Comparison of ENCODE assay signal across 1 cellular context in genomic region chr1:11058595-11059165, GRCh38.
TF ChIP-seq lines count a peak whose summit lies in the region.

No MANE protein-coding gene starts in this region.

TF ChIP-seq in HepG2, 621 proteins besides CTCF, POLR2A, EP300 and RAD21:
- TF ChIP-seq HNRNPL (IDR thresholded peaks at IDR 0.05; ENCODE audit: low read depth, low read length): 0 out of 2 replicates have a peak, but pooled peaks have one; percentile 20
- 0 out of 2 replicates have a peak, but pooled peaks have one; percentile 32 for TF ChIP-seq TMF1 (CRISPR knock-in tag; IDR thresholded peaks at IDR 0.05; ENCODE audit: low read depth)
- TF ChIP-seq IRF1 (CRISPR knock-in tag; IDR thresholded peaks at IDR 0.05; ENCODE audit: low read depth): no peak
- TF ChIP-seq SSRP1 (CRISPR knock-in tag; IDR thresholded peaks at IDR 0.05): no peak
- TF ChIP-seq NAIF1 (CRISPR knock-in tag; IDR thresholded peaks at IDR 0.05; ENCODE audit: borderline replicate concordance): no peak
- TF ChIP-seq CEBPZ (IDR thresholded peaks at IDR 0.05; ENCODE audit: low read length): no peak
- TF ChIP-seq AGO1 (IDR thresholded peaks at IDR 0.05; ENCODE audit: low read depth, low read length, poor library complexity, severe bottlenecking): peak; percentile 18
- TF ChIP-seq ZFP91 (CRISPR knock-in tag; IDR thresholded peaks at IDR 0.05; ENCODE audit: borderline replicate concordance): 0 out of 2 replicates have a peak, but pooled peaks have one; percentile 1
- no peak for TF ChIP-seq ZNF230 (CRISPR knock-in tag; IDR thresholded peaks at IDR 0.05)
- no peak for TF ChIP-seq HINFP (CRISPR knock-in tag; IDR thresholded peaks at IDR 0.05; ENCODE audit: low read depth)
- no peak for TF ChIP-seq ZNF414 (CRISPR knock-in tag; IDR thresholded peaks at IDR 0.05)
- peak; percentile 45; the same call in 1 of the 2 replicates for TF ChIP-seq TFAP4 (IDR thresholded peaks at IDR 0.05; ENCODE audit: borderline replicate concordance, low read depth)
- 0 out of 2 replicates have a peak, but pooled peaks have one; percentile 26 for TF ChIP-seq ZSCAN9 (CRISPR knock-in tag; IDR thresholded peaks at IDR 0.05; ENCODE audit: borderline replicate concordance)
- TF ChIP-seq EEA1 (CRISPR knock-in tag; IDR thresholded peaks at IDR 0.05; ENCODE audit: borderline replicate concordance): 0 out of 2 replicates have a peak, but pooled peaks have one; percentile 29
- TF ChIP-seq ZBTB4 (CRISPR knock-in tag; IDR thresholded peaks at IDR 0.05; ENCODE audit: borderline replicate concordance): no peak
- no peak for TF ChIP-seq ZNF770 (CRISPR knock-in tag; IDR thresholded peaks at IDR 0.05)
- TF ChIP-seq TFE3 (CRISPR knock-in tag; IDR thresholded peaks at IDR 0.05): no peak
- 0 out of 2 replicates have a peak, but pooled peaks have one; percentile 58 for TF ChIP-seq NR3C1 (CRISPR knock-in tag; IDR thresholded peaks at IDR 0.05)
